ENCODE assay signal across 8 cellular contexts in genomic region chr12:1592444-1593231, GRCh38. TPM values are rescaled to one million over a fixed set of nuclear protein-coding genes. Genes with fewer than 3 reads are reported as not detected.
A peak's percentile ranks its signal among the peaks of the same experiment; 100 is the strongest.
DNase-seq lines count a peak whose midpoint lies in the region; ATAC-seq and TF ChIP-seq lines count a peak whose summit lies in the region.

No MANE protein-coding gene starts in this region.

- H3K4me3 Mint-ChIP-seq in activated CD8-positive, alpha-beta T cell treated with anti-CD3 and anti-CD28 coated beads, Interleukin-2, amount 10 ng/mL, durations not matched to agents 7 days and 5 days: peak overlapping the region; percentile 95
- H3K4me3 Mint-ChIP-seq in endodermal cell: peak overlapping the region; percentile 73
- peak overlapping the region; percentile 95 to 100 for H3K4me3 Mint-ChIP-seq in stimulated activated naive CD8-positive, alpha-beta T cell treated with anti-CD3 and anti-CD28 coated beads, Interleukin-15, amount 100 ng/mL, for 72 hours

- no peaks in the 10 kb centered on the region for H3K9me3 Mint-ChIP-seq in activated CD8-positive, alpha-beta T cell treated with anti-CD3 and anti-CD28 coated beads, Interleukin-2, amount 10 ng/mL, durations not matched to agents 7 days and 5 days (ENCODE audit: insufficient read depth)
- no peaks in the 10 kb centered on the region for H3K9me3 Mint-ChIP-seq in endodermal cell
- no peaks in the 10 kb centered on the region for H3K9me3 Mint-ChIP-seq in stimulated activated naive CD8-positive, alpha-beta T cell treated with anti-CD3 and anti-CD28 coated beads, Interleukin-15, amount 100 ng/mL, for 72 hours

- CTCF ChIA-PET in activated CD8-positive, alpha-beta T cell treated with anti-CD3 and anti-CD28 coated beads, Interleukin-2, amount 10 ng/mL, durations not matched to agents 7 days and 5 days (lab: Charles Lee): interaction anchor here (0.8 to 3.1 kb wide), 8 partner anchors 9 to 841 kb away, joined by 3 to 48 read pairs (median 12); partner anchors contain the start of gene RAD52

- peaks cover 47% of the 10 kb centered on the region for H3K36me3 Mint-ChIP-seq in activated CD8-positive, alpha-beta T cell treated with anti-CD3 and anti-CD28 coated beads, Interleukin-2, amount 10 ng/mL, durations not matched to agents 7 days and 5 days (ENCODE audit: low read depth)
- peaks cover 4% of the 10 kb centered on the region for H3K36me3 Mint-ChIP-seq in endodermal cell (ENCODE audit: low read depth)

- H3K9ac ChIP-seq in endodermal cell (ENCODE audit: extremely low read depth, low read length, poor library complexity, severe bottlenecking) (no peak overlapping the region), muscle layer of colon (ENCODE audit: low read length) (peak overlapping the region; percentile 11)

- H3K4me1 Mint-ChIP-seq in activated CD8-positive, alpha-beta T cell treated with anti-CD3 and anti-CD28 coated beads, Interleukin-2, amount 10 ng/mL, durations not matched to agents 7 days and 5 days (ENCODE audit: low read depth): peaks cover 59% of the 10 kb centered on the region
- H3K4me1 Mint-ChIP-seq in endodermal cell: peaks cover 58% of the 10 kb centered on the region
- H3K4me1 Mint-ChIP-seq in stimulated activated naive CD8-positive, alpha-beta T cell treated with anti-CD3 and anti-CD28 coated beads, Interleukin-15, amount 100 ng/mL, for 72 hours: peaks cover 67% of the 10 kb centered on the region

- DNase-seq in NOMO-1 treated with DMSO at 0.1 percent for 48 hours (lab: John Stamatoyannopoulos, UW; ENCODE audit: unreplicated experiment) (peak; percentile 42), NOMO-1 treated with dmso at 0.1 percent for 144 hours (lab: John Stamatoyannopoulos, UW; ENCODE audit: unreplicated experiment) (no peak), NCI-H510A treated with DMSO at 0.1 percent for 48 hours (lab: John Stamatoyannopoulos, UW) (peak; percentile 61), endodermal cell (peak; percentile 81)
- DNase-seq in activated CD8-positive, alpha-beta T cell treated with anti-CD3 and anti-CD28 coated beads, Interleukin-2, amount 10 ng/mL, durations not matched to agents 7 days and 5 days: peak; percentile 84
- DNase-seq in stimulated activated naive CD8-positive, alpha-beta T cell treated with anti-CD3 and anti-CD28 coated beads, Interleukin-15, amount 100 ng/mL, for 72 hours: peak; percentile 57 to 74

- WGBS in endodermal cell (ENCODE audit: insufficient coverage in 1 of 2, insufficient read length in 1 of 2), 2 experiments: 18 to 19% methylated on average over 19 to 30 of the region's 30 CpGs

- no peaks in the 10 kb centered on the region for H3K27me3 Mint-ChIP-seq in activated CD8-positive, alpha-beta T cell treated with anti-CD3 and anti-CD28 coated beads, Interleukin-2, amount 10 ng/mL, durations not matched to agents 7 days and 5 days (ENCODE audit: low read depth)
- H3K27me3 Mint-ChIP-seq in endodermal cell (ENCODE audit: insufficient read depth): peaks cover 74% of the 10 kb centered on the region
- no peaks in the 10 kb centered on the region for H3K27me3 Mint-ChIP-seq in stimulated activated naive CD8-positive, alpha-beta T cell treated with anti-CD3 and anti-CD28 coated beads, Interleukin-15, amount 100 ng/mL, for 72 hours

- TF ChIP-seq CTCF in endodermal cell (conservative IDR thresholded peaks at IDR 0.05): peak; percentile 49

- H3K4me3 ChIP-seq in endodermal cell (ENCODE audit: low read length) (peak overlapping the region; percentile 81), muscle layer of colon (ENCODE audit: low read depth in 1 of 2, low read length in 2 of 2) (peak overlapping the region; percentile 58 to 94)

- H3K4me1 ChIP-seq in endodermal cell (ENCODE audit: control insufficient read depth, insufficient read depth, low read length) (peaks cover 16% of the 10 kb centered on the region), muscle layer of colon (ENCODE audit: insufficient read depth, low read length) (peaks cover 65% of the 10 kb centered on the region)

- H3K27me3 ChIP-seq in endodermal cell (ENCODE audit: control insufficient read depth, insufficient read depth, low read length, poor library complexity, severe bottlenecking): peaks cover 64% of the 10 kb centered on the region
- H3K27me3 ChIP-seq in muscle layer of colon (ENCODE audit: control insufficient read depth in 1 of 2, insufficient read depth in 2 of 2, low read length in 2 of 2): no peaks in the 10 kb centered on the region

- H3K36me3 ChIP-seq in endodermal cell (ENCODE audit: control insufficient read depth, insufficient read depth, low read length) (no peaks in the 10 kb centered on the region), muscle layer of colon (ENCODE audit: insufficient read depth, low read length) (no peaks in the 10 kb centered on the region)

- H3K27ac ChIP-seq in endodermal cell (ENCODE audit: low read depth, low read length) (peak overlapping the region; percentile 54), muscle layer of colon (ENCODE audit: low read depth, low read length) (peak overlapping the region; percentile 83)

- POLR2A ChIA-PET in activated CD8-positive, alpha-beta T cell treated with anti-CD3 and anti-CD28 coated beads, Interleukin-2, amount 10 ng/mL, durations not matched to agents 7 days and 5 days (lab: Charles Lee): interaction anchor here (0.7 to 2.9 kb wide), 6 partner anchors 10 to 1204 kb away, joined by 3 to 39 read pairs (median 3); partner anchors contain the start of gene KDM5A

- peak; percentile 30 for ATAC-seq in activated CD8-positive, alpha-beta T cell treated with anti-CD3 and anti-CD28 coated beads, Interleukin-2, amount 10 ng/mL, durations not matched to agents 7 days and 5 days
- peak; percentile 70 for ATAC-seq in stimulated activated naive CD8-positive, alpha-beta T cell treated with anti-CD3 and anti-CD28 coated beads, Interleukin-15, amount 100 ng/mL, for 72 hours
- ATAC-seq in HG02981 (IDR thresholded peaks at IDR 0.05; ENCODE audit: unreplicated experiment): no peak

- H3K9me3 ChIP-seq in endodermal cell (ENCODE audit: control insufficient read depth, low read length): no peaks in the 10 kb centered on the region
- no peaks in the 10 kb centered on the region for H3K9me3 ChIP-seq in muscle layer of colon (ENCODE audit: low read length)

- H3K27ac Mint-ChIP-seq in activated CD8-positive, alpha-beta T cell treated with anti-CD3 and anti-CD28 coated beads, Interleukin-2, amount 10 ng/mL, durations not matched to agents 7 days and 5 days: peak overlapping the region; percentile 94
- no peak overlapping the region for H3K27ac Mint-ChIP-seq in endodermal cell
- H3K27ac Mint-ChIP-seq in stimulated activated naive CD8-positive, alpha-beta T cell treated with anti-CD3 and anti-CD28 coated beads, Interleukin-15, amount 100 ng/mL, for 72 hours: peak overlapping the region; percentile 91 to 95

RNA-seq across cellular contexts. Expression of gene FBXL14, which starts 1.7 kb away (rescaled TPM):
- total RNA-seq in activated CD8-positive, alpha-beta T cell treated with anti-CD3 and anti-CD28 coated beads, Interleukin-2, amount 10 ng/mL, durations not matched to agents 7 days and 5 days: 10 to 100 TPM; 27.5 to 28.9 TPM
- total RNA-seq in endodermal cell: 10 to 100 TPM in 1 of 2 donors, 1 to 10 TPM in 1; 10.0 to 20.4 TPM
- polyA plus RNA-seq in endodermal cell (2013, experiment 1 of 2): 18.1 TPM
- 16.8 TPM for polyA plus RNA-seq in endodermal cell (2013, experiment 2 of 2)

RNA-seq across cellular contexts. Expression of gene WNT5B, which starts 36.4 kb away (rescaled TPM):
- not detected for total RNA-seq in activated CD8-positive, alpha-beta T cell treated with anti-CD3 and anti-CD28 coated beads, Interleukin-2, amount 10 ng/mL, durations not matched to agents 7 days and 5 days
- total RNA-seq in endodermal cell: 1 to 10 TPM in 1 of 2 donors, under 1 TPM in 1; 0.71 to 6.1 TPM
- polyA plus RNA-seq in endodermal cell (2013, experiment 1 of 2): 9.0 TPM
- 8.2 TPM for polyA plus RNA-seq in endodermal cell (2013, experiment 2 of 2)
